ENCODE assay signal across 21 cellular contexts in the genomic region with DNA sequence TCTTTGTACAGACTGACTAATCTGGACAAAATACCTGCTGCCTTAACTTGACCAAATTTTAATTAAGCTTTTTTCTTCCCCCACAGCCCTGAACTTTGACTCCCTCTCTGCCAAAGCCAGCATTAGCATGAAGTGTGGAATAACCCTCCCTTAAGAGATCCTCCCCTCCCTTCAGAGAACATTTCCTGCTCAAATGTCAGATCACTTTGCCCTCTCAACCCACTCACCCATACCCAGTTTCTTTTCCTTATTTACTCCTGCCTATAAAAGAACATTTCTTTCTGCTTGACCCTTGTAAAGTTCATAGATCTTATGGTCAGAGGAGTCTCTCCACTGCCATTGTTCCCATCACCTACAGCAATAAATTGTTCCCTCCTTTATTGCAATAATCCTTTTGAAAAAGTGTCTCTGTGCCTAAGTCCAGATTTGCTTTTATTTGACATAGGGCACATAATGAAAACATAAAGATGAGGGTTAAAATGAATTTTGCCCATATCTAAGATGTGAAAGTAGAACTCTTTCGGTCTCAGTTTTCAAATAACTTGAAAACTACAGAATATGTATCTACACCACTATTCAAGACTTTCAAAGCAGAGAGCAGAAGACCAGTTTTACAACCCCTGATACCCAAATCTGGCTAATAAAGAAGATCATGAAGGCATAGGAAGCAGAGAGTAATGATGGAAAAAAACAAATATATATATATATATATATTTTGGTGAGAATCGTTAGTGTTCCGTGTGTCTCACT.
"Had no signal": no experiment of that assay in that cellular context is flagged by ENCODE, and none has a peak within 500 bp of the region (broad histone marks: within the 10 kb centered on the region; RNA-seq: fewer than 3 reads in every experiment).

No MANE protein-coding gene starts in this region.

- H3K36me3 ChIP-seq: MG63 had no signal

- ATAC-seq: HepG2, Panc1, PC-3, T-cell had no signal

- DNase-seq: IMR-90, Karpas-422, KG1, MG63, NCI-H1092 treated with DMSO at 0.1 percent for 48 hours, NCI-H1436, NCI-H187, NCI-H2029, NCI-H2171 treated with DMSO at 0.1 percent for 48 hours, NCI-H2227 treated with DMSO at 0.1 percent for 48 hours, NCI-H524, NCI-H526 treated with DMSO at 0.1 percent for 48 hours, NCI-H748 treated with DMSO at 0.1 percent for 48 hours, PC-3, SHP77, SK-N-SH, SW 1271, T-cell had no signal

- H3K9ac ChIP-seq: SK-N-SH had no signal

- H3K27ac Mint-ChIP-seq: T-cell had no signal

- H3K4me3 Mint-ChIP-seq: T-cell had no signal

- H3K4me3 ChIP-seq: MG63 had no signal

- H3K27me3 Mint-ChIP-seq: T-cell had no signal

- H3K4me2 ChIP-seq: SK-N-SH had no signal

- H3K9me3 ChIP-seq: MG63, SK-N-SH had no signal

- H3K4me1 Mint-ChIP-seq: T-cell had no signal

- H3K27ac ChIP-seq: RWPE1 had no signal

- H3K36me3 Mint-ChIP-seq: T-cell had no signal

- H3K27me3 ChIP-seq: MG63 had no signal
